In the genomic region with DNA sequence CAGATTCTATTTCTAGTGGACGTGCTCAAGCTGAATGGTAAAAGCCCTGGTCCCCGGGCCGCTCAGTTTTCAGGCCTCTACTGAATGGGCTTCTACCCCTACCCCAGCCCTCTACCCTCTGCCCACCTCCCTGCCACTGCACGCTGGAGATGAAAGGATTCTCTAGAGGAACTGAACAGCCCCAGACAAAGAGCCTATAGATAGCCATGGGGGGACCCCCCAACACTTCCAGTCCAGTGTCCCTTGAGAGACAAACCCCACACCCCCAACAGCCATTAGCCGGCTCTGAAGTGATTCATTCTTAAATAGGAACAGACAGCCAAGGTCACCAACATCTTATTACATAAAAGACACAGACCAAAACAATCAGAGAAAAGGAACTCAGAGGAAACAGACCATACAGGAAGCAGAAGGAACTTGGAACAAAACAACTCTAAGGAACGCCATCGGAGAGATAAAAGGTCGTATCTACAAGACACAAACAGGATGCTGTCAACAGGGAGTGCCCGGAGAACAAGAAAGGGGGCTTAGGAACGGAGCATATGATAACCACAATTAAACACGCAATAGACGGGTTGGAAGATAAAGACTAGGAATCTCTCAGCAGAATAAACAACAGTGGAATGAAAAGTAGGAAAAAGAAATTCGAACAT, we compare ENCODE assay signal across 1 cellular context.
TF ChIP-seq lines count a peak whose summit lies in the region.

No MANE protein-coding gene starts in this region.

TF ChIP-seq in GM12878, 131 proteins besides CTCF, POLR2A, EP300 and RAD21:
- TF ChIP-seq KDM1A (IDR thresholded peaks at IDR 0.05; ENCODE audit: borderline replicate concordance) (no peak), CREM (IDR thresholded peaks at IDR 0.05; ENCODE audit: low read depth) (no peak), JUNB (IDR thresholded peaks at IDR 0.05) (no peak), SRF (IDR thresholded peaks at IDR 0.05; ENCODE audit: low read depth in 2 of 2, low read length in 2 of 2) (no peak), MYC (IDR thresholded peaks at IDR 0.05; ENCODE audit: insufficient read depth, insufficient read length, insufficient replicate concordance, low read length, severe bottlenecking) (no peak), TARDBP (IDR thresholded peaks at IDR 0.05; ENCODE audit: borderline replicate concordance) (no peak), NFXL1 (IDR thresholded peaks at IDR 0.05; ENCODE audit: borderline replicate concordance) (no peak), MEF2B (IDR thresholded peaks at IDR 0.05; ENCODE audit: partially characterized antibody, poor library complexity, severe bottlenecking) (peak; percentile 53)
